Comparison of ENCODE assay signal across 14 cellular contexts in the genomic region with DNA sequence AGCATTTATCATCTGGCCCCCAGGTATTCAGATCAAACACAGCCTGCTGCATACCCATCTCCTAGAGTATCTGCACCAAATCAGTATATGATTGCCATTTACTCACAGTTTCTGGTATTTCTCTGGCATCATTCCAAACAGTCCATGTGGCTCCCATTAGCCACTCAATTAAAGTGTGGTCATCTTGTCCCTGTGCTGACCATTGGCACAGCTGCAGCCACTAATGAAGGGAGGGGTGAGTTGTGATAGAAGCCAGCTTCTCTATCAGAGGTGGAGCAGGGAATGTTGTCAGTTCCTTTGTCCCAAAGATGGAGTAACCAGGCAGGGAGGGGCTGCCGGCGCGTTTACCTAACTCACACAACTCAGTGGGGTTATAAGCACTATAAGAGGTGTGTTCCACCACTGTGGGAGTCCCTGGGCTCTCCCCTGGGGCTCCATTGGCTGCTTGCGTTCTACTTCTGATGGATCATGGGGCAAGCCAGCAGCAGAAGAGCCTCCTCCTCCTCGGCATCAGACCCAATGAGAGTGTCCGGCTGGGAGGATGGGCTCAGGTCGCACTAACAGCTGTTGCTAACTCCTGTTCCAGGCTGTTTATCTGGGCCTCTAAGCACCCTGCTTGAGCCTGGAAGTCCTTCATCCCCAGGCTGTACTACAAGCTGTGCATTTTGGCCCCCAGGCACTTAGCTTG.
DNase-seq lines count a peak whose midpoint lies in the region; ATAC-seq and TF ChIP-seq lines count a peak whose summit lies in the region.
"Had no signal": no experiment of that assay in that cellular context is flagged by ENCODE, and none has a peak within 500 bp of the region (broad histone marks: within the 10 kb centered on the region; RNA-seq: fewer than 3 reads in every experiment).

No MANE protein-coding gene starts in this region.

- no peak overlapping the region for H3K9ac ChIP-seq in adipocyte (ENCODE audit: low read length)
- H3K9ac ChIP-seq: neural progenitor cell had no signal

- in situ Hi-C loops in gastrocnemius medialis (cut with MboI; ENCODE audit: low sequenced_read_pairs in 4 of 4), result no loop called here
- in situ Hi-C loops in ACHN (cut with HindIII; ENCODE audit: low pct_ligation_motif_present, low pct_unique_long_range_greater_than_20kb, low sequenced_read_pairs), result no loop called here

- no peak overlapping the region for H3K4me3 Mint-ChIP-seq in activated CD4-positive, alpha-beta T cell treated with anti-CD3 and anti-CD28 coated beads for 36 hours
- H3K4me3 Mint-ChIP-seq: neural progenitor cell had no signal

- 66 to 77% (median 69%) methylated on average over 7 of the region's 7 CpGs for WGBS in heart left ventricle, 4 donors

- H3K27me3 Mint-ChIP-seq in activated CD4-positive, alpha-beta T cell treated with anti-CD3 and anti-CD28 coated beads for 36 hours, result peaks cover 11% of the 10 kb centered on the region

- H3K27ac Mint-ChIP-seq in activated CD4-positive, alpha-beta T cell treated with anti-CD3 and anti-CD28 coated beads for 36 hours, result no peak overlapping the region
- H3K27ac Mint-ChIP-seq: neural progenitor cell had no signal

- peak overlapping the region in 10 of 12 donors; percentile 23 to 83 (median 68) for H3K27ac ChIP-seq in heart left ventricle
- peak overlapping the region; percentile 85 to 90 (median 86) for H3K27ac ChIP-seq in gastrocnemius medialis
- no peak overlapping the region for H3K27ac ChIP-seq in left lung
- H3K27ac ChIP-seq: neural progenitor cell had no signal

- no peaks in the 10 kb centered on the region for H3K27me3 ChIP-seq in adipocyte (replicated peaks; ENCODE audit: control insufficient read depth, insufficient read depth, low read length)
- H3K27me3 ChIP-seq in heart left ventricle, result no peaks in the 10 kb centered on the region
- no peaks in the 10 kb centered on the region for H3K27me3 ChIP-seq in gastrocnemius medialis
- no peaks in the 10 kb centered on the region for H3K27me3 ChIP-seq in left lung
- H3K27me3 ChIP-seq: neural progenitor cell had no signal

- CTCF ChIA-PET in activated CD4-positive, alpha-beta T cell treated with anti-CD3 and anti-CD28 coated beads for 36 hours (lab: Charles Lee), result interaction anchor here (0.7 kb wide), 1 partner anchor 60 kb away, joined by 3 read pairs; no protein-coding TSS in a partner anchor

- no peaks in the 10 kb centered on the region for H3K36me3 Mint-ChIP-seq in activated CD4-positive, alpha-beta T cell treated with anti-CD3 and anti-CD28 coated beads for 36 hours (ENCODE audit: low read depth)
- H3K36me3 Mint-ChIP-seq: neural progenitor cell had no signal

- DNase-seq in H4 (ENCODE audit: low spot score) (peak; percentile 73), adipocyte (ENCODE audit: low read depth) (peak; percentile 41), heart left ventricle (peak in 1 of 5 donors; percentile 52), gastrocnemius medialis (peak; percentile 40 to 59), RKO (ENCODE audit: low spot score) (no peak), left lung (no peak), ACHN (no peak)
- DNase-seq in activated CD4-positive, alpha-beta T cell treated with anti-CD3 and anti-CD28 coated beads for 36 hours, result no peak
- DNase-seq: activated naive CD4-positive, alpha-beta T cell; NCI-H1694; NCI-H526 had no signal

- intact Hi-C loops in heart left ventricle (cut with DNase I) (no loop called here), gastrocnemius medialis (cut with DNase I; ENCODE audit: low total_unique reads) (loop anchor here (5.0 kb wide), 3 partner anchors 76 to 214 kb away; partner anchors contain the start of gene TENT5C), left lung (cut with DNase I) (no loop called here)
- intact Hi-C loops in activated CD4-positive, alpha-beta T cell treated with anti-CD3 and anti-CD28 coated beads for 36 hours (cut with DNase I, micrococcal nuclease), result no loop called here

- TF ChIP-seq POLR2A in heart left ventricle (IDR thresholded peaks at IDR 0.05), result no peak
- TF ChIP-seq POLR2A in gastrocnemius medialis (IDR thresholded peaks at IDR 0.05), result peak in 1 of 2 donors; percentile 29

- TF ChIP-seq CTCF in heart left ventricle (IDR thresholded peaks at IDR 0.05) (no peak), gastrocnemius medialis (IDR thresholded peaks at IDR 0.05 in 4 of 5, conservative IDR thresholded peaks at IDR 0.05 in 1 of 5) (no peak), left lung (IDR thresholded peaks at IDR 0.05) (no peak)

- peaks cover 5% of the 10 kb centered on the region for H3K9me3 Mint-ChIP-seq in activated CD4-positive, alpha-beta T cell treated with anti-CD3 and anti-CD28 coated beads for 36 hours (ENCODE audit: low read depth)

- no peaks in the 10 kb centered on the region for H3K9me3 ChIP-seq in adipocyte (ENCODE audit: control insufficient read depth, low read length)
- H3K9me3 ChIP-seq in heart left ventricle, result no peaks in the 10 kb centered on the region
- H3K9me3 ChIP-seq in gastrocnemius medialis, result no peaks in the 10 kb centered on the region
- H3K9me3 ChIP-seq in left lung, result no peaks in the 10 kb centered on the region
- H3K9me3 ChIP-seq: HAP-1 had no signal

- peaks cover 34% of the 10 kb centered on the region for H3K4me1 ChIP-seq in adipocyte (ENCODE audit: control insufficient read depth, insufficient read depth, low read length)
- H3K4me1 ChIP-seq in heart left ventricle, result peaks cover 0 to 41% (median 15%) of the 10 kb centered on the region in 12 donors
- H3K4me1 ChIP-seq in gastrocnemius medialis, result peaks cover 20 to 26% of the 10 kb centered on the region in 2 donors
- no peaks in the 10 kb centered on the region for H3K4me1 ChIP-seq in left lung
- H3K4me1 ChIP-seq: HAP-1, neural progenitor cell had no signal

- H3K4me3 ChIP-seq in adipocyte (ENCODE audit: low read length) (no peak overlapping the region), heart left ventricle (no peak overlapping the region), gastrocnemius medialis (peak overlapping the region in 2 of 4 donors; percentile 4 to 12), left lung (no peak overlapping the region)
- H3K4me3 ChIP-seq: HAP-1, neural progenitor cell had no signal

- H3K4me1 Mint-ChIP-seq in activated CD4-positive, alpha-beta T cell treated with anti-CD3 and anti-CD28 coated beads for 36 hours, result no peaks in the 10 kb centered on the region

- H3K36me3 ChIP-seq in adipocyte (ENCODE audit: control insufficient read depth, insufficient read depth, low read length, severe bottlenecking) (no peaks in the 10 kb centered on the region), heart left ventricle (no peaks in the 10 kb centered on the region), gastrocnemius medialis (no peaks in the 10 kb centered on the region), left lung (no peaks in the 10 kb centered on the region)
- H3K36me3 ChIP-seq: HAP-1, neural progenitor cell had no signal

- ATAC-seq in heart left ventricle (peak in 3 of 4 donors; percentile 14 to 21 (median 21)), gastrocnemius medialis (peak; percentile 45 to 68), left lung (no peak)
- ATAC-seq in activated CD4-positive, alpha-beta T cell treated with anti-CD3 and anti-CD28 coated beads for 36 hours, result no peak
- ATAC-seq: left lobe of liver had no signal

- POLR2A ChIA-PET in activated CD4-positive, alpha-beta T cell treated with anti-CD3 and anti-CD28 coated beads for 36 hours (lab: Charles Lee), result no interaction called here

Comparison
In these comparisons a context has a peak if more than half of its experiments do, and no peak if none do; other contexts are left out.
1. DNase-seq: peak in H4 (single experiment), adipocyte (single experiment) and gastrocnemius medialis (2 of 2); none in RKO (single experiment), left lung (0 of 2), ACHN (single experiment) and activated CD4-positive, alpha-beta T cell treated with anti-CD3 and anti-CD28 coated beads for 36 hours (single experiment).
2. ATAC-seq: peak in heart left ventricle (3 of 4) and gastrocnemius medialis (2 of 2); none in left lung (single experiment) and activated CD4-positive, alpha-beta T cell treated with anti-CD3 and anti-CD28 coated beads for 36 hours (single experiment).
3. H3K27ac ChIP-seq: peak in heart left ventricle (10 of 12) and gastrocnemius medialis (4 of 4); none in left lung (0 of 2).